Comparison of ENCODE assay signal across 8 cellular contexts in the genomic region with DNA sequence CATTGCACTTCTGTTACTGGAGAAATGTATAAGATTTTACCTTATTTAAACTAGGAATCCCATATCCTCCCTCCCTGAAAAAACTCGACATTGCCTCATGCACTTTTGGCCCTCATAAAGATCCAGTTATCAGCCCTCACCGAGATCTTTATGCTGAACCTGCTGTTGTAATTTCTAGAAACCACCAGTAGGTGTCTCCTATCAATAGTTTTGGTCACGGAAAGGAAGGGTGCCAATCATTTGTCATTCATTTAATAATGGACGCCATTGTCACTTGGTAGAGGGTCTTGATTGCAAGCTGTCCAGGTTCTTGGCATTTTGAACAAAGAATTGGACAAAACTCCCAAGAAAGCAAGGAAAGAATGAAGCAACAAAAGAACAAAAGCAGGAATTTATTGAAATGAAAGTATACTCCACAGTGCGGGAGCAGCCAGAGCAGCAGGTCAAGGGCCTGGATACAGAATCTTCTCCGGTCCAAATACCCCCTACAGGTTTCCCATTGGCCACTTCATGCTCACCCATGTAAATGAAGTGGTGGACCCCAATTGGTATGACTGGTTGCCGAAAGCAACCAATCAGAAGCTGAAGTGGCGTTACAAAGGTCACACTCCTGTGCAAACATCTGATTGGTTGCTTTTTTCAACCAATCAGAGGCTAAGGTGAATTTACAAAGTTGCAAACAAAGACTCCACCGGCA.
DNase-seq lines count a peak whose midpoint lies in the region; ATAC-seq, FAIRE-seq and TF ChIP-seq lines count a peak whose summit lies in the region.

No MANE protein-coding gene starts in this region.

- no peak for ATAC-seq in CD4-positive, CD25-positive, alpha-beta regulatory T cell (ENCODE audit: low read depth in 2 of 2)
- ATAC-seq in GM18858 (IDR thresholded peaks at IDR 0.05; ENCODE audit: unreplicated experiment) = peak; percentile 89
- peak; percentile 65 for ATAC-seq in HG03025 (IDR thresholded peaks at IDR 0.05; ENCODE audit: low FRiP score, unreplicated experiment)

- peak overlapping the region; percentile 23 for H2AFZ ChIP-seq in astrocyte (ENCODE audit: low read depth, low read length)

- peak in 2 of 3 donors; percentile 2 to 27 for DNase-seq in CD4-positive, CD25-positive, alpha-beta regulatory T cell
- peak; percentile 5 for DNase-seq in NCI-H2171 (lab: John Stamatoyannopoulos, UW)
- DNase-seq in astrocyte (ENCODE audit: low read depth) = no peak
- DNase-seq in kidney tubule cell (ENCODE audit: low spot score) = peak; percentile 52
- DNase-seq in uterus = no peak
- no peak for DNase-seq in 8988T

- no peak overlapping the region for H3K9ac ChIP-seq in astrocyte (ENCODE audit: low read length)

- H3K4me1 Mint-ChIP-seq in CD4-positive, CD25-positive, alpha-beta regulatory T cell = peaks cover 0 to 4% (median 3%) of the 10 kb centered on the region in 4 donors
- no peaks in the 10 kb centered on the region for H3K4me1 Mint-ChIP-seq in astrocyte (ENCODE audit: low read depth, unreplicated experiment)

- H3K27ac ChIP-seq in CD4-positive, CD25-positive, alpha-beta regulatory T cell (ENCODE audit: insufficient read depth, low read length, poor library complexity, severe bottlenecking) = no peak overlapping the region
- H3K27ac ChIP-seq in astrocyte (ENCODE audit: low read depth, low read length) (no peak overlapping the region), uterus (no peak overlapping the region)

- H3K4me1 ChIP-seq in CD4-positive, CD25-positive, alpha-beta regulatory T cell (ENCODE audit: control insufficient read depth, insufficient read depth, low read length, poor library complexity, severe bottlenecking) = no peaks in the 10 kb centered on the region
- no peaks in the 10 kb centered on the region for H3K4me1 ChIP-seq in astrocyte (ENCODE audit: insufficient read depth, low read length)
- no peaks in the 10 kb centered on the region for H3K4me1 ChIP-seq in uterus

- H3K9me3 Mint-ChIP-seq in CD4-positive, CD25-positive, alpha-beta regulatory T cell = peaks cover 0 to 1% (median 0%) of the 10 kb centered on the region in 7 donors
- peaks cover 2% of the 10 kb centered on the region for H3K9me3 Mint-ChIP-seq in astrocyte (ENCODE audit: unreplicated experiment)

- peak; percentile 83 for TF ChIP-seq CTCF in astrocyte (IDR thresholded peaks at IDR 0.05; ENCODE audit: insufficient read depth, low read depth, low read length)
- TF ChIP-seq CTCF in uterus (IDR thresholded peaks at IDR 0.05) = peak in 3 of 4 experiments; percentile 20 to 24 (median 21)

- H3K27ac Mint-ChIP-seq in CD4-positive, CD25-positive, alpha-beta regulatory T cell = no peak overlapping the region
- H3K27ac Mint-ChIP-seq in astrocyte (ENCODE audit: unreplicated experiment) = no peak overlapping the region

- no peaks in the 10 kb centered on the region for H3K36me3 Mint-ChIP-seq in CD4-positive, CD25-positive, alpha-beta regulatory T cell
- H3K36me3 Mint-ChIP-seq in astrocyte (ENCODE audit: low read depth, unreplicated experiment) = no peaks in the 10 kb centered on the region

- FAIRE-seq in astrocyte (lab: Jason Lieb, UNC) = peak; percentile 9

- TF ChIP-seq POLR2A in uterus (IDR thresholded peaks at IDR 0.05) = no peak

- no peaks in the 10 kb centered on the region for H3K36me3 ChIP-seq in CD4-positive, CD25-positive, alpha-beta regulatory T cell (ENCODE audit: control insufficient read depth, insufficient read depth, low read length)
- no peaks in the 10 kb centered on the region for H3K36me3 ChIP-seq in astrocyte (ENCODE audit: insufficient read depth, low read length)
- H3K36me3 ChIP-seq in uterus = no peaks in the 10 kb centered on the region

- intact Hi-C loops in uterus (cut with DNase I; ENCODE audit: low total_unique reads) = no loop called here

- H3K9me3 ChIP-seq in CD4-positive, CD25-positive, alpha-beta regulatory T cell (ENCODE audit: control insufficient read depth in 2 of 2, low read length in 2 of 2) = no peaks in the 10 kb centered on the region
- H3K9me3 ChIP-seq in astrocyte (ENCODE audit: insufficient read depth, low read depth, low read length) (no peaks in the 10 kb centered on the region), uterus (no peaks in the 10 kb centered on the region)

- H3K79me2 ChIP-seq in astrocyte (ENCODE audit: insufficient read depth, low read length) = no peaks in the 10 kb centered on the region

- no peaks in the 10 kb centered on the region for H4K20me1 ChIP-seq in astrocyte (ENCODE audit: insufficient read depth, low read length)

- peak overlapping the region; percentile 65 for H3K4me2 ChIP-seq in astrocyte (ENCODE audit: low read length)

- H3K4me3 ChIP-seq in CD4-positive, CD25-positive, alpha-beta regulatory T cell (ENCODE audit: low read depth, low read length) = peak overlapping the region; percentile 27
- peak overlapping the region; percentile 45 for H3K4me3 ChIP-seq in astrocyte (ENCODE audit: insufficient read depth, low read depth, low read length)
- H3K4me3 ChIP-seq in uterus = no peak overlapping the region

- no peaks in the 10 kb centered on the region for H3K27me3 Mint-ChIP-seq in CD4-positive, CD25-positive, alpha-beta regulatory T cell
- H3K27me3 Mint-ChIP-seq in astrocyte (ENCODE audit: low read depth, unreplicated experiment) = no peaks in the 10 kb centered on the region

- no peak overlapping the region for H3K4me3 Mint-ChIP-seq in CD4-positive, CD25-positive, alpha-beta regulatory T cell
- no peak overlapping the region for H3K4me3 Mint-ChIP-seq in astrocyte (ENCODE audit: unreplicated experiment)

- H3K27me3 ChIP-seq in CD4-positive, CD25-positive, alpha-beta regulatory T cell (ENCODE audit: control insufficient read depth, insufficient read depth, low read length) = no peaks in the 10 kb centered on the region
- H3K27me3 ChIP-seq in astrocyte (ENCODE audit: insufficient read depth, low read length) (no peaks in the 10 kb centered on the region), uterus (no peaks in the 10 kb centered on the region)

Comparison
In these comparisons a context has a peak if more than half of its experiments do, and no peak if none do; other contexts are left out.
1. ATAC-seq: peak in GM18858 (single experiment) and HG03025 (single experiment); none in CD4-positive, CD25-positive, alpha-beta regulatory T cell (0 of 2).
2. DNase-seq: peak in CD4-positive, CD25-positive, alpha-beta regulatory T cell (2 of 3), NCI-H2171 (single experiment) and kidney tubule cell (single experiment); none in astrocyte (single experiment), uterus (0 of 2) and 8988T (single experiment).
3. H3K4me3 ChIP-seq: peak in CD4-positive, CD25-positive, alpha-beta regulatory T cell (single experiment) and astrocyte (single experiment); none in uterus (0 of 2).